ENCODE assay signal across 24 cellular contexts in genomic region chr1:154833841-154834240, GRCh38. TPM values are rescaled to one million over a fixed set of nuclear protein-coding genes. Genes with fewer than 3 reads are reported as not detected.
"Had no signal": no experiment of that assay in that cellular context is flagged by ENCODE, and none has a peak within 500 bp of the region (broad histone marks: within the 10 kb centered on the region; RNA-seq: fewer than 3 reads in every experiment).

No MANE protein-coding gene starts in this region.

- H3K4me1 Mint-ChIP-seq: activated CD8-positive, alpha-beta memory T cell treated with anti-CD3 and anti-CD28 coated beads, Interleukin-2, amount 10 ng/mL, durations not matched to agents 7 days and 5 days had no signal

- H3K9me3 Mint-ChIP-seq: activated B cell treated with CpG ODN at 0.5 μM for 24 hours; activated CD4-positive, alpha-beta T cell treated with anti-CD3 and anti-CD28 coated beads, Interleukin-2, amount 10 ng/mL, durations not matched to agents 24 days and 14 days; activated naive CD4-positive, alpha-beta T cell treated with anti-CD3 and anti-CD28 coated beads, Interleukin-2, amount 50 U/mL, for 24 hours; activated T-cell treated with anti-CD3 and anti-CD28 coated beads, Interleukin-2, amount 50 U/mL, for 24 hours; activated T-helper 1 cell treated with anti-CD3 and anti-CD28 coated beads, Interleukin-12 subunit alpha, Interleukin-12 subunit beta, Interleukin-2, Interleukin-4 antibody, amounts not matched to agents 30 ng/mL and 10 ng/mL and 1 ng/mL, durations not matched to agents 14 hours and 24 hours and 36 hours; T-helper 2 cell treated with Interferon-gamma antibody and Interleukin-4, amounts not matched to agents 5 μg/mL and 100 μg/mL, for 36 hours had no signal

- ATAC-seq: activated CD8-positive, alpha-beta memory T cell treated with anti-CD3 and anti-CD28 coated beads, Interleukin-2, amount 10 ng/mL, durations not matched to agents 7 days and 5 days; PC-3; SK-N-SH treated with all-trans-retinoic acid at 6 μM for 48 hours had no signal

- H3K9me3 ChIP-seq: SJSA1 had no signal

- H3K27ac Mint-ChIP-seq: activated B cell treated with CpG ODN at 0.5 μM for 24 hours; activated CD4-positive, alpha-beta T cell treated with anti-CD3 and anti-CD28 coated beads, Interleukin-2, amount 10 ng/mL, durations not matched to agents 24 days and 14 days; activated CD8-positive, alpha-beta memory T cell treated with anti-CD3 and anti-CD28 coated beads, Interleukin-2, amount 10 ng/mL, durations not matched to agents 7 days and 5 days; activated naive CD4-positive, alpha-beta T cell treated with anti-CD3 and anti-CD28 coated beads, Interleukin-2, amount 50 U/mL, for 24 hours; activated T-cell treated with anti-CD3 and anti-CD28 coated beads, Interleukin-2, amount 50 U/mL, for 24 hours; activated T-helper 1 cell treated with anti-CD3 and anti-CD28 coated beads, Interleukin-12 subunit alpha, Interleukin-12 subunit beta, Interleukin-2, Interleukin-4 antibody, amounts not matched to agents 30 ng/mL and 10 ng/mL and 1 ng/mL, durations not matched to agents 14 hours and 24 hours and 36 hours; T-helper 2 cell treated with Interferon-gamma antibody and Interleukin-4, amounts not matched to agents 5 μg/mL and 100 μg/mL, for 36 hours had no signal

- DNase-seq: activated B cell treated with CpG ODN at 0.5 μM for 24 hours; activated CD4-positive, alpha-beta T cell treated with anti-CD3 and anti-CD28 coated beads for 1 hour; activated CD4-positive, alpha-beta T cell treated with anti-CD3 and anti-CD28 coated beads, Interleukin-2, amount 10 ng/mL, durations not matched to agents 24 days and 14 days; activated CD4-positive, alpha-beta T cell treated with anti-CD3 and anti-CD28 coated beads, Interleukin-2, amount 50 U/mL, for 48 hours; activated CD8-positive, alpha-beta memory T cell treated with anti-CD3 and anti-CD28 coated beads, Interleukin-2, amount 10 ng/mL, durations not matched to agents 7 days and 5 days; activated effector memory CD4-positive, alpha-beta T cell treated with Interleukin-2 at 50 U/mL for 16 hours; activated naive CD4-positive, alpha-beta T cell; activated T-cell treated with anti-CD3 and anti-CD28 coated beads, Interleukin-2, amount 50 U/mL, for 24 hours; aorta; NCI-H1092; NCI-H1417; NCI-H1930; NCI-H2171; NCI-H2227 treated with DMSO at 0.1 percent for 48 hours; NCI-H510A; NCI-H526 treated with DMSO at 0.1 percent for 48 hours; PC-3; SHP77; SW 1271 had no signal

- H3K4me3 Mint-ChIP-seq: activated B cell treated with CpG ODN at 0.5 μM for 24 hours; activated CD4-positive, alpha-beta T cell treated with anti-CD3 and anti-CD28 coated beads, Interleukin-2, amount 10 ng/mL, durations not matched to agents 24 days and 14 days; activated CD8-positive, alpha-beta memory T cell treated with anti-CD3 and anti-CD28 coated beads, Interleukin-2, amount 10 ng/mL, durations not matched to agents 7 days and 5 days; activated naive CD4-positive, alpha-beta T cell treated with anti-CD3 and anti-CD28 coated beads, Interleukin-2, amount 50 U/mL, for 24 hours; activated T-cell treated with anti-CD3 and anti-CD28 coated beads, Interleukin-2, amount 50 U/mL, for 24 hours; activated T-helper 1 cell treated with anti-CD3 and anti-CD28 coated beads, Interleukin-12 subunit alpha, Interleukin-12 subunit beta, Interleukin-2, Interleukin-4 antibody, amounts not matched to agents 30 ng/mL and 10 ng/mL and 1 ng/mL, durations not matched to agents 14 hours and 24 hours and 36 hours; T-helper 2 cell treated with Interferon-gamma antibody and Interleukin-4, amounts not matched to agents 5 μg/mL and 100 μg/mL, for 36 hours had no signal

- H3K27me3 Mint-ChIP-seq: activated naive CD4-positive, alpha-beta T cell treated with anti-CD3 and anti-CD28 coated beads, Interleukin-2, amount 50 U/mL, for 24 hours; activated T-cell treated with anti-CD3 and anti-CD28 coated beads, Interleukin-2, amount 50 U/mL, for 24 hours had no signal

- H3K36me3 Mint-ChIP-seq: activated CD8-positive, alpha-beta memory T cell treated with anti-CD3 and anti-CD28 coated beads, Interleukin-2, amount 10 ng/mL, durations not matched to agents 7 days and 5 days; activated naive CD4-positive, alpha-beta T cell treated with anti-CD3 and anti-CD28 coated beads, Interleukin-2, amount 50 U/mL, for 24 hours had no signal

- H3K4me3 ChIP-seq: SJSA1 had no signal

- H3K36me3 ChIP-seq: SJSA1 had no signal

- H3K4me1 ChIP-seq: SJSA1 had no signal

RNA-seq across cellular contexts. Expression of gene KCNN3, which starts 36.2 kb away (rescaled TPM):
- total RNA-seq: SJSA1 had no signal
